ENCODE assay signal across 7 cellular contexts in genomic region chr15:52489430-52489829, GRCh38. TPM values are rescaled to one million over a fixed set of nuclear protein-coding genes. Genes with fewer than 3 reads are reported as not detected.
A peak's percentile ranks its signal among the peaks of the same experiment; 100 is the strongest.
DNase-seq lines count a peak whose midpoint lies in the region; ATAC-seq and TF ChIP-seq lines count a peak whose summit lies in the region.
"Not testable (repeated sequence)": the region's sequence is repeated elsewhere in the genome, so short reads cannot be mapped to it uniquely, and the experiment has no call there.

No MANE protein-coding gene starts in this region.

- H4K20me1 ChIP-seq in smooth muscle cell (ENCODE audit: low read depth) = not testable (repeated sequence)

- TF ChIP-seq CTCF in CD8-positive, alpha-beta T cell (IDR thresholded peaks at IDR 0.05); smooth muscle cell (IDR thresholded peaks at IDR 0.05; ENCODE audit: borderline replicate concordance, insufficient read depth, poor library complexity, severe bottlenecking): not testable (repeated sequence)

- peaks cover 54% of the 10 kb centered on the region for H3K4me1 Mint-ChIP-seq in CD8-positive, alpha-beta T cell (ENCODE audit: low read depth)
- peaks cover 42% of the 10 kb centered on the region for H3K4me1 Mint-ChIP-seq in T-helper 17 cell
- peaks cover 43% of the 10 kb centered on the region for H3K4me1 Mint-ChIP-seq in activated CD4-positive, alpha-beta memory T cell treated with anti-CD3 and anti-CD28 coated beads for 36 hours (ENCODE audit: low read depth)
- H3K4me1 Mint-ChIP-seq in activated T-helper 17 cell treated with anti-CD3 and anti-CD28 coated beads, Interleukin-2, amount 50 U/mL, for 72 hours = peaks cover 48% of the 10 kb centered on the region
- H3K4me1 Mint-ChIP-seq in effector memory CD8-positive, alpha-beta T cell (ENCODE audit: low read depth in 2 of 2) = peaks cover 40 to 56% of the 10 kb centered on the region in 2 donors

- H3K79me2 ChIP-seq in smooth muscle cell (ENCODE audit: low read depth) = peaks cover 83% of the 10 kb centered on the region

- H3K27ac Mint-ChIP-seq in CD8-positive, alpha-beta T cell; activated CD4-positive, alpha-beta memory T cell treated with anti-CD3 and anti-CD28 coated beads for 36 hours; activated naive CD4-positive, alpha-beta T cell treated with anti-CD3 and anti-CD28 coated beads, Interleukin-2, amount 50 U/mL, for 72 hours: not testable (repeated sequence)
- H3K27ac Mint-ChIP-seq in T-helper 17 cell = peak overlapping the region; percentile 97
- H3K27ac Mint-ChIP-seq in activated T-helper 17 cell treated with anti-CD3 and anti-CD28 coated beads, Interleukin-2, amount 50 U/mL, for 72 hours = peak overlapping the region; percentile 46
- peak overlapping the region; percentile 62 to 88 for H3K27ac Mint-ChIP-seq in effector memory CD8-positive, alpha-beta T cell

- H3K9ac ChIP-seq in smooth muscle cell (ENCODE audit: low read depth) = not testable (repeated sequence)

- not testable (repeated sequence) for H3K9me3 Mint-ChIP-seq in CD8-positive, alpha-beta T cell; activated CD4-positive, alpha-beta memory T cell treated with anti-CD3 and anti-CD28 coated beads for 36 hours; activated T-helper 17 cell treated with anti-CD3 and anti-CD28 coated beads, Interleukin-2, amount 50 U/mL, for 72 hours; activated naive CD4-positive, alpha-beta T cell treated with anti-CD3 and anti-CD28 coated beads, Interleukin-2, amount 50 U/mL, for 72 hours; effector memory CD8-positive, alpha-beta T cell

- H3K27me3 ChIP-seq in CD8-positive, alpha-beta T cell (ENCODE audit: insufficient read depth, low read length); smooth muscle cell (ENCODE audit: low read depth): not testable (repeated sequence)

- H3K4me3 ChIP-seq in CD8-positive, alpha-beta T cell (ENCODE audit: low read depth, low read length); smooth muscle cell: not testable (repeated sequence)

- H3K27ac ChIP-seq in CD8-positive, alpha-beta T cell (ENCODE audit: low read depth, low read length) = not testable (repeated sequence)
- peak overlapping the region; percentile 85 for H3K27ac ChIP-seq in smooth muscle cell (ENCODE audit: low read depth)

- not testable (repeated sequence) for DNase-seq in CD8-positive, alpha-beta T cell; T-helper 17 cell; activated naive CD4-positive, alpha-beta T cell treated with anti-CD3 and anti-CD28 coated beads, Interleukin-2, amount 50 U/mL, for 72 hours (ENCODE audit: low spot score in 2 of 2); effector memory CD8-positive, alpha-beta T cell; smooth muscle cell (lab: John Stamatoyannopoulos, UW; ENCODE audit: unreplicated experiment)
- DNase-seq in activated CD4-positive, alpha-beta memory T cell treated with anti-CD3 and anti-CD28 coated beads for 36 hours = peak; percentile 33

- H3K27me3 Mint-ChIP-seq in CD8-positive, alpha-beta T cell (ENCODE audit: low read depth); T-helper 17 cell; activated CD4-positive, alpha-beta memory T cell treated with anti-CD3 and anti-CD28 coated beads for 36 hours; activated T-helper 17 cell treated with anti-CD3 and anti-CD28 coated beads, Interleukin-2, amount 50 U/mL, for 72 hours; effector memory CD8-positive, alpha-beta T cell: not testable (repeated sequence)

- intact Hi-C loops in CD8-positive, alpha-beta T cell (cut with DNase I, micrococcal nuclease) = loop anchor here in 1 of 2 experiments (10.0 kb wide), 1 partner anchor 445 kb away; no protein-coding TSS in a partner anchor
- intact Hi-C loops in activated CD4-positive, alpha-beta memory T cell treated with anti-CD3 and anti-CD28 coated beads for 36 hours (cut with micrococcal nuclease) = not testable (repeated sequence)

- peaks cover 30% of the 10 kb centered on the region for H3F3A ChIP-seq in smooth muscle cell (ENCODE audit: low read depth)

- peaks cover 16% of the 10 kb centered on the region for H3K4me1 ChIP-seq in CD8-positive, alpha-beta T cell (ENCODE audit: insufficient read depth, low read length)
- peaks cover 53% of the 10 kb centered on the region for H3K4me1 ChIP-seq in smooth muscle cell (ENCODE audit: low read depth)

- not testable (repeated sequence) for H2AFZ ChIP-seq in smooth muscle cell (ENCODE audit: low read depth)

- not testable (repeated sequence) for H3K36me3 Mint-ChIP-seq in CD8-positive, alpha-beta T cell; T-helper 17 cell (ENCODE audit: low read depth); activated CD4-positive, alpha-beta memory T cell treated with anti-CD3 and anti-CD28 coated beads for 36 hours; activated T-helper 17 cell treated with anti-CD3 and anti-CD28 coated beads, Interleukin-2, amount 50 U/mL, for 72 hours (ENCODE audit: low read depth); activated naive CD4-positive, alpha-beta T cell treated with anti-CD3 and anti-CD28 coated beads, Interleukin-2, amount 50 U/mL, for 72 hours; effector memory CD8-positive, alpha-beta T cell (ENCODE audit: insufficient read depth)

- ATAC-seq in CD8-positive, alpha-beta T cell = peak; percentile 58
- peak; percentile 77 for ATAC-seq in T-helper 17 cell
- ATAC-seq in activated T-helper 17 cell treated with anti-CD3 and anti-CD28 coated beads, Interleukin-2, amount 50 U/mL, for 72 hours (replicated peaks) = peak; percentile 68
- ATAC-seq in activated naive CD4-positive, alpha-beta T cell treated with anti-CD3 and anti-CD28 coated beads, Interleukin-2, amount 50 U/mL, for 72 hours = peak; percentile 47 to 49
- ATAC-seq in effector memory CD8-positive, alpha-beta T cell (replicated peaks) = peak; percentile 26

- POLR2A ChIA-PET in CD8-positive, alpha-beta T cell (lab: Charles Lee) = not testable (repeated sequence)
- POLR2A ChIA-PET in activated CD4-positive, alpha-beta memory T cell treated with anti-CD3 and anti-CD28 coated beads for 36 hours (lab: Charles Lee) = interaction anchor here (1.0 kb wide), 1 partner anchor 70 kb away, joined by 3 read pairs; no protein-coding TSS in a partner anchor

- CTCF ChIA-PET in CD8-positive, alpha-beta T cell (lab: Charles Lee) = interaction anchor here (0.6 kb wide), 2 partner anchors 103 to 247 kb away, joined by 3 read pairs; no protein-coding TSS in a partner anchor
- CTCF ChIA-PET in activated CD4-positive, alpha-beta memory T cell treated with anti-CD3 and anti-CD28 coated beads for 36 hours (lab: Charles Lee) = interaction anchor here (0.6 kb wide), 1 partner anchor 26 kb away, joined by 4 read pairs; no protein-coding TSS in a partner anchor

- not testable (repeated sequence) for H3K4me3 Mint-ChIP-seq in CD8-positive, alpha-beta T cell; activated CD4-positive, alpha-beta memory T cell treated with anti-CD3 and anti-CD28 coated beads for 36 hours
- H3K4me3 Mint-ChIP-seq in T-helper 17 cell = peak overlapping the region; percentile 49
- peak overlapping the region; percentile 72 for H3K4me3 Mint-ChIP-seq in activated T-helper 17 cell treated with anti-CD3 and anti-CD28 coated beads, Interleukin-2, amount 50 U/mL, for 72 hours
- H3K4me3 Mint-ChIP-seq in effector memory CD8-positive, alpha-beta T cell = peak overlapping the region in 1 of 2 donors; percentile 70

- not testable (repeated sequence) for H3K9me3 ChIP-seq in CD8-positive, alpha-beta T cell (ENCODE audit: low read length); T-helper 17 cell (ENCODE audit: control insufficient read depth, low read length, poor library complexity, severe bottlenecking); smooth muscle cell (replicated peaks; ENCODE audit: low read depth)

- WGBS in smooth muscle cell (ENCODE audit: low lambda C conversion rate) = 97% methylated on average over 4 of the region's 4 CpGs

- not testable (repeated sequence) for H3K36me3 ChIP-seq in CD8-positive, alpha-beta T cell (ENCODE audit: insufficient read depth, low read length); smooth muscle cell (ENCODE audit: low read depth)

- not testable (repeated sequence) for H3K4me2 ChIP-seq in smooth muscle cell

RNA-seq across cellular contexts. Expression of gene MYO5A, which starts 39.2 kb away (rescaled TPM):
- total RNA-seq in CD8-positive, alpha-beta T cell = 10 to 100 TPM; 22.5 to 22.7 TPM
- total RNA-seq in T-helper 17 cell (10 to 100 TPM; 50.6 to 58.4 TPM), smooth muscle cell (68.8 and 72.1 TPM in 2 replicates)
- total RNA-seq in activated CD4-positive, alpha-beta memory T cell treated with anti-CD3 and anti-CD28 coated beads for 36 hours = 10 to 100 TPM; 32.4 to 37.8 TPM
- total RNA-seq in activated T-helper 17 cell treated with anti-CD3 and anti-CD28 coated beads, Interleukin-2, amount 50 U/mL, for 72 hours = 10 to 100 TPM; 33.1 to 59.3 TPM
- total RNA-seq in activated naive CD4-positive, alpha-beta T cell treated with anti-CD3 and anti-CD28 coated beads, Interleukin-2, amount 50 U/mL, for 72 hours = 10 to 100 TPM; 14.0 to 19.5 TPM
- polyA plus RNA-seq in smooth muscle cell = 22.4 and 29.4 TPM in 2 replicates

Comparison
In these comparisons a context has a peak if more than half of its experiments do, and no peak if none do; other contexts are left out.
1. ATAC-seq: peak in every context shown above with its lines; median percentile 77 in T-helper 17 cell; 68 in activated T-helper 17 cell treated with anti-CD3 and anti-CD28 coated beads, Interleukin-2, amount 50 U/mL, for 72 hours; 58 in CD8-positive, alpha-beta T cell; 48 in activated naive CD4-positive, alpha-beta T cell treated with anti-CD3 and anti-CD28 coated beads, Interleukin-2, amount 50 U/mL, for 72 hours; 26 in effector memory CD8-positive, alpha-beta T cell.